In genomic region chr10:105247831-105248499, GRCh38 we compare ENCODE assay signal across 21 cellular contexts.
DNase-seq lines count a peak whose midpoint lies in the region; TF ChIP-seq lines count a peak whose summit lies in the region.
"Had no signal": no experiment of that assay in that cellular context is flagged by ENCODE, and none has a peak within 500 bp of the region (broad histone marks: within the 10 kb centered on the region; RNA-seq: fewer than 3 reads in every experiment).

No MANE protein-coding gene starts in this region.

- peaks cover 5% of the 10 kb centered on the region for H3K27me3 Mint-ChIP-seq in nephron (ENCODE audit: low read depth)
- H3K27me3 Mint-ChIP-seq: CD4-positive, alpha-beta T cell; CD8-positive, alpha-beta memory T cell had no signal

- no peaks in the 10 kb centered on the region for H3K9me3 ChIP-seq in left ventricle myocardium inferior (replicated peaks)
- no peaks in the 10 kb centered on the region for H3K9me3 ChIP-seq in right atrium auricular region
- H3K9me3 ChIP-seq: BE2C; BLaER1 treated with 17β-estradiol and CSF1 and Interleukin-3, amounts not matched to agents 10 nM and 100 nM had no signal

- H3K4me3 ChIP-seq in left ventricle myocardium inferior, result no peak overlapping the region
- no peak overlapping the region for H3K4me3 ChIP-seq in right atrium auricular region
- H3K4me3 ChIP-seq: BLaER1 treated with 17β-estradiol and CSF1 and Interleukin-3, amounts not matched to agents 10 nM and 100 nM; GM12878; GM23338 had no signal

- H3K4me1 ChIP-seq in left ventricle myocardium inferior, result peaks cover 6% of the 10 kb centered on the region
- no peaks in the 10 kb centered on the region for H3K4me1 ChIP-seq in right atrium auricular region
- H3K4me1 ChIP-seq: BE2C; BLaER1 treated with 17β-estradiol and CSF1 and Interleukin-3, amounts not matched to agents 10 nM and 100 nM had no signal

- TF ChIP-seq CTCF in left ventricle myocardium inferior (IDR thresholded peaks at IDR 0.05; ENCODE audit: borderline replicate concordance) (no peak), right atrium auricular region (IDR thresholded peaks at IDR 0.05) (no peak), nephron (IDR thresholded peaks at IDR 0.05; ENCODE audit: unreplicated experiment in 3 of 3) (no peak)

- intact Hi-C loops in left ventricle myocardium inferior (cut with micrococcal nuclease), result no loop called here

- H3K27ac Mint-ChIP-seq in nephron, result peak overlapping the region in 2 of 3 experiments; percentile 10 to 92
- H3K27ac Mint-ChIP-seq: CD14-positive monocyte; CD4-positive, alpha-beta T cell; CD8-positive, alpha-beta memory T cell; GM23338; H9 had no signal

- H3K9me3 Mint-ChIP-seq in nephron, result peaks cover 3% of the 10 kb centered on the region
- H3K9me3 Mint-ChIP-seq: GM23338, H9 had no signal

- peaks cover 6% of the 10 kb centered on the region for H3K4me1 Mint-ChIP-seq in nephron
- H3K4me1 Mint-ChIP-seq: CD14-positive monocyte; CD8-positive, alpha-beta memory T cell had no signal

- no peak overlapping the region for H3K4me3 Mint-ChIP-seq in nephron
- H3K4me3 Mint-ChIP-seq: CD14-positive monocyte; CD4-positive, alpha-beta T cell; CD8-positive, alpha-beta memory T cell; GM23338; H9 had no signal

- no peaks in the 10 kb centered on the region for H3K27me3 ChIP-seq in left ventricle myocardium inferior (ENCODE audit: low read depth)
- no peaks in the 10 kb centered on the region for H3K27me3 ChIP-seq in right atrium auricular region
- H3K27me3 ChIP-seq: BE2C; BLaER1 treated with 17β-estradiol and CSF1 and Interleukin-3, amounts not matched to agents 10 nM and 100 nM had no signal

- no peaks in the 10 kb centered on the region for H3K36me3 ChIP-seq in left ventricle myocardium inferior
- H3K36me3 ChIP-seq in right atrium auricular region, result no peaks in the 10 kb centered on the region
- H3K36me3 ChIP-seq: BE2C; BLaER1 treated with 17β-estradiol and CSF1 and Interleukin-3, amounts not matched to agents 10 nM and 100 nM had no signal

- DNase-seq in NCI-H82 (lab: John Stamatoyannopoulos, UW) (peak; percentile 19), NCI-H82 treated with DMSO at 0.1 percent for 48 hours (lab: John Stamatoyannopoulos, UW; ENCODE audit: unreplicated experiment) (no peak), left ventricle myocardium inferior (no peak), right atrium auricular region (ENCODE audit: low spot score) (no peak), AG20443 (ENCODE audit: low spot score) (no peak), NOMO-1 treated with dmso at 0.1 percent for 144 hours (lab: John Stamatoyannopoulos, UW; ENCODE audit: unreplicated experiment) (no peak)
- DNase-seq: AML-193; BE2C; CD4-positive, alpha-beta T cell; CD8-positive, alpha-beta memory T cell; DMS 273 treated with DMSO at 0.1 percent for 48 hours; DMS79; EL; GDM1; H9 had no signal

- no peaks in the 10 kb centered on the region for H3K36me3 Mint-ChIP-seq in nephron (ENCODE audit: low read depth)
- H3K36me3 Mint-ChIP-seq: CD14-positive monocyte; CD8-positive, alpha-beta memory T cell had no signal

- H3K27ac ChIP-seq in left ventricle myocardium inferior (replicated peaks) (peak overlapping the region; percentile 28), right atrium auricular region (no peak overlapping the region)
- H3K27ac ChIP-seq: 22Rv1; BLaER1 treated with 17β-estradiol and CSF1 and Interleukin-3, amounts not matched to agents 10 nM and 100 nM had no signal
